ENCODE assay signal across 8 cellular contexts in the genomic region with DNA sequence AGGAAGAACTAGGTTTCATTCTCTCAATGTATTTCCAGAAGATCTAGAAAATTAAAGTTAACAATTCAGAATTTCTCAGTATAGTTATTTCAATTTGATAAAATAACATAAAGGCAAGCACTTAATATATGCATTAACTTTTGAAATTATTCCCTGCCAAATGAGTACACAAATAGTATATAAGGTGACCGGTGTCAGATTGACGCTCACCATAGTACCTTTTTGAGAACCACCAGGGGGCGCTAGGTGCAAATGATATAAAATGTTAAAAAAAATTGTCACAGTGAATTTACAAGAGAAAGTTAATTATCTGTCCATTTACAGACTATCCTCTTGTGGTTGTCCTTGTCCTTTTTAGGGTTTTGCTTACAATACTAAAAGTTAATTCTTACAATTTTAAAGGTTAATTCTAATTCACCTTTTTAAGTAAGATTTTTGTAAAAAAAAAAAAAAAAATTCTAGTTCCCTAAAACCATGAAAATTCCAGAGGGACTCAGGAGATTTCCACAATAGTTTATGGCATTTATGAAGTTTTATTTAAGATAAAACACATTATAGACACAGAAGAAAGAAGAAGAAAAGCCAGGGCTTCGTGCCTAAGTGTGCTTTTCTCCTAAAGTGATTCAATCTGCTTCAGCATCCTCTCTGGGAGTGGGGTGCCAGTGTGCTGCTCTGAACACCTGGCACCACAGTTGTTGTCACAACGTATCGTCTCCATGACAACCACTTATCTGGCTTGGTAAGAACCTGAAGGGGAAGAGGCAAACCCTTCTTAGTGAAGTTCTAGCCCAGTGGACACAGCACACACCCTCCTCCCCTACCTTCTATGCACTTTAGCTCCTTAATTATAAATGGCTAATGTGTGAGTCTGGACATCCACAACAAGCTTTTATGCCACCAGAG. TPM values are rescaled to one million over a fixed set of nuclear protein-coding genes. Genes with fewer than 3 reads are reported as not detected.
A peak's percentile ranks its signal among the peaks of the same experiment; 100 is the strongest.
DNase-seq lines count a peak whose midpoint lies in the region; ATAC-seq, FAIRE-seq and TF ChIP-seq lines count a peak whose summit lies in the region.

No MANE protein-coding gene starts in this region.

- TF ChIP-seq EP300 in K562 (IDR thresholded peaks at IDR 0.05; ENCODE audit: low read length), result no peak

- no peak overlapping the region for H3K4me2 ChIP-seq in K562 (ENCODE audit: insufficient read depth, low read length)

- H3K4me1 ChIP-seq in K562 (replicated peaks in 1 of 2; ENCODE audit: control insufficient read depth in 2 of 2, insufficient read depth in 2 of 2, low read length in 2 of 2), result peaks cover 0 to 6% of the 10 kb centered on the region in 2 experiments; a peak in 1 of 5 replicates

- WGBS in K562 (ENCODE audit: insufficient coverage, low coverage, missing lambda C conversion rate), result 0% methylated on average over 6 of the region's 6 CpGs

- H3K9me3 ChIP-seq in SK-N-MC (ENCODE audit: low read depth, low read length) (no peaks in the 10 kb centered on the region), K562 (replicated peaks; ENCODE audit: control insufficient read depth, insufficient read depth, low read depth, low read length) (no peaks in the 10 kb centered on the region)

- FAIRE-seq in K562 (lab: Jason Lieb, UNC), result peak; percentile 92

- H3K27me3 ChIP-seq in K562 (ENCODE audit: control insufficient read depth in 2 of 2, insufficient read depth in 2 of 2, low read length in 2 of 2), result peaks cover 7 to 16% of the 10 kb centered on the region in 2 experiments; a peak in 4 of 5 replicates

- TF ChIP-seq RAD21 in K562 (CRISPR knock-in tag; conservative IDR thresholded peaks at IDR 0.05 in 1 of 2, IDR thresholded peaks at IDR 0.05 in 1 of 2), result peak; percentile 82 to 89

- H4K20me1 ChIP-seq in K562 (replicated peaks; ENCODE audit: control insufficient read depth, insufficient read depth, low read length), result no peaks in the 10 kb centered on the region

- POLR2A ChIA-PET in K562 (lab: Yijun Ruan, JAX), result interaction anchor here (0.5 kb wide), 1 partner anchor 124 kb away, joined by 3 read pairs; no protein-coding TSS in a partner anchor

- H3K9me1 ChIP-seq in K562 (ENCODE audit: control insufficient read depth, insufficient read depth, low read length), result no peaks in the 10 kb centered on the region

- no TSS peak for BruUV-seq in K562 (replicated peaks; lab: Mats Ljungman, UMichigan)

- in situ Hi-C loops in K562 (cut with MboI), result no loop called here

- H3K36me3 ChIP-seq in SK-N-MC (ENCODE audit: insufficient read depth, low read length), result no peaks in the 10 kb centered on the region
- no peaks in the 10 kb centered on the region for H3K36me3 ChIP-seq in K562 (ENCODE audit: control insufficient read depth, insufficient read depth, low read length)

- TF ChIP-seq CTCF in AG09309 (IDR thresholded peaks at IDR 0.05; ENCODE audit: control insufficient read depth, insufficient read depth, low read depth, low read length, missing control alignments), result peak; percentile 59
- TF ChIP-seq CTCF in K562 (IDR thresholded peaks at IDR 0.05 in 2 of 3, conservative IDR thresholded peaks at IDR 0.05 in 1 of 3; ENCODE audit: insufficient read depth in 2 of 3, low read depth in 1 of 3, low read length in 3 of 3), result peak; percentile 48 to 87 (median 61); a peak in 5 of 6 replicates

- H2AFZ ChIP-seq in K562 (ENCODE audit: low read depth, low read length), result no peak overlapping the region

- no peak overlapping the region for H3K9ac ChIP-seq in SK-N-MC (ENCODE audit: insufficient read length)
- H3K9ac ChIP-seq in K562 (ENCODE audit: insufficient read depth in 1 of 2, low read depth in 2 of 2, low read length in 2 of 2), result no peak overlapping the region

- TF ChIP-seq POLR2A in K562 (conservative IDR thresholded peaks at IDR 0.05), result no peak

- H3K4me3 ChIP-seq in AG09309 (ENCODE audit: control insufficient read depth, low read depth, low read length), result no peak overlapping the region
- H3K4me3 ChIP-seq in SK-N-MC, result no peak overlapping the region
- no peak overlapping the region for H3K4me3 ChIP-seq in K562

- ATAC-seq in GM18870 (IDR thresholded peaks at IDR 0.05; ENCODE audit: unreplicated experiment) (peak; percentile 55), K562 (peak; percentile 85), GM19463 (IDR thresholded peaks at IDR 0.05; ENCODE audit: unreplicated experiment) (no peak)

- H3K27ac ChIP-seq in SK-N-MC (no peak overlapping the region), K562 (ENCODE audit: extremely low read depth, low read depth, low read length) (no peak overlapping the region)

- DNase-seq in AG09309 (ENCODE audit: low read depth) (peak; percentile 14), MV-4-11 (lab: John Stamatoyannopoulos, UW) (peak; percentile 46), SK-N-MC (ENCODE audit: low read depth, low spot score) (peak; percentile 20), K562 (ENCODE audit: extremely low read depth in 1 of 4, low spot score in 3 of 4) (peak; percentile 53 to 78 (median 62)), inferior parietal cortex (ENCODE audit: extremely low spot score) (peak; percentile 85)
- DNase-seq in stimulated activated CD4-positive, alpha-beta T cell treated with anti-CD3 and anti-CD28 coated beads, Interleukin-2, amount 100 ng/mL, for 48 hours, result peak; percentile 53 to 56

- CTCF ChIA-PET in K562 (lab: Yijun Ruan, JAX; ENCODE audit: low intra/inter-chr PET ratio), result interaction anchor here (1.4 to 3.0 kb wide), 2 partner anchors 275 to 277 kb away, joined by 5 to 26 read pairs; no protein-coding TSS in a partner anchor

- H3K79me2 ChIP-seq in K562 (ENCODE audit: control insufficient read depth, insufficient read depth, low read length), result no peaks in the 10 kb centered on the region

- intact Hi-C loops in K562 (cut with micrococcal nuclease), result loop anchor here (1.0 to 5.0 kb wide), 3 partner anchors 252 to 277 kb away; no protein-coding TSS in a partner anchor

TF ChIP-seq in K562, 482 proteins besides CTCF, POLR2A, EP300 and RAD21 (continues in another document):
- TF ChIP-seq, protein P1, sequence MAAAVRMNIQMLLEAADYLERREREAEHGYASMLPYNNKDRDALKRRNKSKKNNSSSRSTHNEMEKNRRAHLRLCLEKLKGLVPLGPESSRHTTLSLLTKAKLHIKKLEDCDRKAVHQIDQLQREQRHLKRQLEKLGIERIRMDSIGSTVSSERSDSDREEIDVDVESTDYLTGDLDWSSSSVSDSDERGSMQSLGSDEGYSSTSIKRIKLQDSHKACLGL (CRISPR knock-in tag; IDR thresholded peaks at IDR 0.05; ENCODE audit: borderline replicate concordance, poor library complexity, severe bottlenecking), result no peak
- TF ChIP-seq SP2 (IDR thresholded peaks at IDR 0.05; ENCODE audit: extremely low read depth, low read depth, low read length, poor library complexity, severe bottlenecking) (no peak), FOXP1 (CRISPR knock-in tag; IDR thresholded peaks at IDR 0.05) (no peak), BHLHE40 (IDR thresholded peaks at IDR 0.05; ENCODE audit: low read length) (no peak), ZNF24 (IDR thresholded peaks at IDR 0.05) (no peak), CEBPG (CRISPR knock-in tag; IDR thresholded peaks at IDR 0.05) (no peak), CEBPG (tag; conservative IDR thresholded peaks at IDR 0.05 in 1 of 2, IDR thresholded peaks at IDR 0.05 in 1 of 2) (no peak), NONO (IDR thresholded peaks at IDR 0.05; ENCODE audit: low read depth in 2 of 2, low read length in 1 of 2) (no peak), NRF1 (conservative IDR thresholded peaks at IDR 0.05 in 1 of 2, IDR thresholded peaks at IDR 0.05 in 1 of 2) (no peak)
- TF ChIP-seq, protein P2, sequence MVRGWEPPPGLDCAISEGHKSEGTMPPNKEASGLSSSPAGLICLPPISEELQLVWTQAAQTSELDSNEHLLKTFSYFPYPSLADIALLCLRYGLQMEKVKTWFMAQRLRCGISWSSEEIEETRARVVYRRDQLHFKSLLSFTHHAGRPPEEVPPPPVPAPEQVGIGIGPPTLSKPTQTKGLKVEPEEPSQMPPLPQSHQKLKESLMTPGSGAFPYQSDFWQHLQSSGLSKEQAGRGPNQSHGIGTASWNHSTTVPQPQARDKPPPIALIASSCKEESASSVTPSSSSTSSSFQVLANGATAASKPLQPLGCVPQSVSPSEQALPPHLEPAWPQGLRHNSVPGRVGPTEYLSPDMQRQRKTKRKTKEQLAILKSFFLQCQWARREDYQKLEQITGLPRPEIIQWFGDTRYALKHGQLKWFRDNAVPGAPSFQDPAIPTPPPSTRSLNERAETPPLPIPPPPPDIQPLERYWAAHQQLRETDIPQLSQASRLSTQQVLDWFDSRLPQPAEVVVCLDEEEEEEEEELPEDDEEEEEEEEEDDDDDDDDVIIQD (CRISPR knock-in tag; IDR thresholded peaks at IDR 0.05), result no peak
- TF ChIP-seq, protein P3, sequence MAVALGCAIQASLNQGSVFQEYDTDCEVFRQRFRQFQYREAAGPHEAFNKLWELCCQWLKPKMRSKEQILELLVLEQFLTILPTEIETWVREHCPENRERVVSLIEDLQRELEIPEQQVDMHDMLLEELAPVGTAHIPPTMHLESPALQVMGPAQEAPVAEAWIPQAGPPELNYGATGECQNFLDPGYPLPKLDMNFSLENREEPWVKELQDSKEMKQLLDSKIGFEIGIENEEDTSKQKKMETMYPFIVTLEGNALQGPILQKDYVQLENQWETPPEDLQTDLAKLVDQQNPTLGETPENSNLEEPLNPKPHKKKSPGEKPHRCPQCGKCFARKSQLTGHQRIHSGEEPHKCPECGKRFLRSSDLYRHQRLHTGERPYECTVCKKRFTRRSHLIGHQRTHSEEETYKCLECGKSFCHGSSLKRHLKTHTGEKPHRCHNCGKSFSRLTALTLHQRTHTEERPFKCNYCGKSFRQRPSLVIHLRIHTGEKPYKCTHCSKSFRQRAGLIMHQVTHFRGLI (CRISPR knock-in tag; IDR thresholded peaks at IDR 0.05), result no peak

RNA-seq across cellular contexts. Expression of a gene that starts 1.7 kb away (rescaled TPM):
- not detected in 2 replicates for total RNA-seq in K562 (2011; cell fraction: chromatin; rRNA removed; ENCODE audit: low replicate concordance)
- total RNA-seq in K562 (2011; cell fraction: nucleolus; rRNA removed), result not detected in 2 replicates
- total RNA-seq in K562 (2011; cell fraction: nucleoplasm; rRNA removed), result not detected in 2 replicates
- total RNA-seq in K562 (2014; rRNA removed) (not detected in 2 replicates), K562 (2014; rRNA removed; fragmentation: Illumina TruSeq; extraction: Trizol) (not detected in 2 replicates), K562 (2015; rRNA removed; fragmentation: Illumina TruSeq; extraction: Trizol) (not detected in 2 replicates), K562 (2021) (0.07 TPM in 1 of 2 replicates, not detected in the other)
- polyA plus RNA-seq in K562 (2011; rRNA removed) (not detected in 2 replicates), K562 (2014; fragmentation: Illumina TruSeq; extraction: Trizol) (not detected in 2 replicates), K562 (2014; fragmentation: Nextera tagmentation; extraction: Ambion mirVana) (not detected), K562 (2014; rRNA removed) (not detected in 2 replicates)
- 0.03 TPM in 1 of 2 replicates, not detected in the other for polyA plus RNA-seq in K562 (2011; cell fraction: cytosol; rRNA removed)
- polyA plus RNA-seq in K562 (2011; cell fraction: nucleus; rRNA removed), result not detected in 2 replicates
- polyA plus RNA-seq in K562 (2012), result 0.10 TPM in 1 of 2 replicates, not detected in the other
- polyA minus RNA-seq in K562 (2011; rRNA and poly(A)+ RNA removed), result not detected in 2 replicates
- polyA minus RNA-seq in K562 (2011; cell fraction: cytosol; rRNA and poly(A)+ RNA removed), result not detected in 2 replicates
- not detected in 2 replicates for polyA minus RNA-seq in K562 (2011; cell fraction: nucleus; rRNA and poly(A)+ RNA removed)

Comparison
In these comparisons a context has a peak if more than half of its experiments do, and no peak if none do; other contexts are left out.
1. DNase-seq: peak in every context shown above with its lines; median percentile 85 in inferior parietal cortex; 62 in K562; 54 in stimulated activated CD4-positive, alpha-beta T cell treated with anti-CD3 and anti-CD28 coated beads, Interleukin-2, amount 100 ng/mL, for 48 hours; 46 in MV-4-11; 20 in SK-N-MC; 14 in AG09309.